8 cellular contexts compared by ENCODE assay signal in genomic region chr14:105067140-105067968, GRCh38. TPM values are rescaled to one million over a fixed set of nuclear protein-coding genes. Genes with fewer than 3 reads are reported as not detected.
A peak's percentile ranks its signal among the peaks of the same experiment; 100 is the strongest.
DNase-seq lines count a peak whose midpoint lies in the region; ATAC-seq and TF ChIP-seq lines count a peak whose summit lies in the region.

No MANE protein-coding gene starts in this region.

- H3K36me3 Mint-ChIP-seq in IgD-negative memory B cell, result peaks cover 2% of the 10 kb centered on the region
- H3K36me3 Mint-ChIP-seq in progenitor cell of endocrine pancreas (ENCODE audit: insufficient read depth), result no peaks in the 10 kb centered on the region

- H3K27ac Mint-ChIP-seq in IgD-negative memory B cell (peak overlapping the region; percentile 97), progenitor cell of endocrine pancreas (no peak overlapping the region)

- H3K4me3 Mint-ChIP-seq in IgD-negative memory B cell (peak overlapping the region; percentile 55 to 99 (median 86)), progenitor cell of endocrine pancreas (ENCODE audit: low read depth) (no peak overlapping the region)

- H3K4me1 Mint-ChIP-seq in IgD-negative memory B cell (peaks cover 41 to 50% (median 49%) of the 10 kb centered on the region in 3 donors), progenitor cell of endocrine pancreas (ENCODE audit: low read depth) (peaks cover 6% of the 10 kb centered on the region)

- WGBS in lower leg skin, 2 donors, result 62 to 78% methylated on average over 11 to 15 of the region's 18 CpGs

- H3K9me3 Mint-ChIP-seq in IgD-negative memory B cell, result no peaks in the 10 kb centered on the region
- no peaks in the 10 kb centered on the region for H3K9me3 Mint-ChIP-seq in progenitor cell of endocrine pancreas (ENCODE audit: low read depth)

- TF ChIP-seq POLR2A in lower leg skin (IDR thresholded peaks at IDR 0.05), result no peak

- intact Hi-C loops in lower leg skin (cut with DNase I; ENCODE audit: low total_unique reads), result no loop called here

- TF ChIP-seq CTCF in progenitor cell of endocrine pancreas (IDR thresholded peaks at IDR 0.05; ENCODE audit: unreplicated experiment) (no peak), lower leg skin (IDR thresholded peaks at IDR 0.05) (no peak)

- DNase-seq in A172 (ENCODE audit: low spot score), result peak; percentile 25
- DNase-seq in activated CD8-positive, alpha-beta memory T cell treated with anti-CD3 and anti-CD28 coated beads, Interleukin-2, amount 50 U/mL, for 48 hours, result peak; percentile 82
- peak; percentile 81 for DNase-seq in kidney tubule cell (ENCODE audit: low spot score)
- no peak for DNase-seq in NCI-H1930 (lab: John Stamatoyannopoulos, UW)
- DNase-seq in progenitor cell of endocrine pancreas (ENCODE audit: low spot score, unreplicated experiment), result no peak
- DNase-seq in lower leg skin (ENCODE audit: low spot score in 2 of 2), result no peak

- no peak overlapping the region for H3K4me3 ChIP-seq in lower leg skin (ENCODE audit: low read depth, poor library complexity, severe bottlenecking)

- no peak for ATAC-seq in HG02973 (IDR thresholded peaks at IDR 0.05; ENCODE audit: unreplicated experiment)

- H3K27me3 Mint-ChIP-seq in IgD-negative memory B cell (peaks cover 1% of the 10 kb centered on the region), progenitor cell of endocrine pancreas (peaks cover 12% of the 10 kb centered on the region)

RNA-seq across cellular contexts. Expression of gene GPR132, which starts 2.1 kb away (rescaled TPM):
- 0.19 TPM in 1 of 2 replicates, not detected in the other for total RNA-seq in A172 (2014; rRNA removed; shearing (Covaris generic))
- 37.2 TPM for polyA plus RNA-seq in IgD-negative memory B cell
- total RNA-seq in progenitor cell of endocrine pancreas (0.57 and 0.69 TPM in 2 replicates), lower leg skin (1 to 10 TPM in 3 of 4 donors, under 1 TPM in 1; 0.84 to 1.3 (median 1.1) TPM)

RNA-seq across cellular contexts. Expression of gene CDCA4, which starts 46.5 kb away (rescaled TPM):
- 37.2 and 40.4 TPM in 2 replicates for total RNA-seq in A172 (2014; rRNA removed; shearing (Covaris generic))
- polyA plus RNA-seq in IgD-negative memory B cell, result 11.4 TPM
- total RNA-seq in progenitor cell of endocrine pancreas (21.5 and 22.9 TPM in 2 replicates), lower leg skin (10 to 100 TPM; 39.3 to 45.7 (median 41.5) TPM)

Comparison
In these comparisons a context has a peak if more than half of its experiments do, and no peak if none do; other contexts are left out.
1. DNase-seq: peak in A172 (single experiment), activated CD8-positive, alpha-beta memory T cell treated with anti-CD3 and anti-CD28 coated beads, Interleukin-2, amount 50 U/mL, for 48 hours (single experiment) and kidney tubule cell (single experiment); none in NCI-H1930 (0 of 2), progenitor cell of endocrine pancreas (single experiment) and lower leg skin (0 of 2).